In the genomic region with DNA sequence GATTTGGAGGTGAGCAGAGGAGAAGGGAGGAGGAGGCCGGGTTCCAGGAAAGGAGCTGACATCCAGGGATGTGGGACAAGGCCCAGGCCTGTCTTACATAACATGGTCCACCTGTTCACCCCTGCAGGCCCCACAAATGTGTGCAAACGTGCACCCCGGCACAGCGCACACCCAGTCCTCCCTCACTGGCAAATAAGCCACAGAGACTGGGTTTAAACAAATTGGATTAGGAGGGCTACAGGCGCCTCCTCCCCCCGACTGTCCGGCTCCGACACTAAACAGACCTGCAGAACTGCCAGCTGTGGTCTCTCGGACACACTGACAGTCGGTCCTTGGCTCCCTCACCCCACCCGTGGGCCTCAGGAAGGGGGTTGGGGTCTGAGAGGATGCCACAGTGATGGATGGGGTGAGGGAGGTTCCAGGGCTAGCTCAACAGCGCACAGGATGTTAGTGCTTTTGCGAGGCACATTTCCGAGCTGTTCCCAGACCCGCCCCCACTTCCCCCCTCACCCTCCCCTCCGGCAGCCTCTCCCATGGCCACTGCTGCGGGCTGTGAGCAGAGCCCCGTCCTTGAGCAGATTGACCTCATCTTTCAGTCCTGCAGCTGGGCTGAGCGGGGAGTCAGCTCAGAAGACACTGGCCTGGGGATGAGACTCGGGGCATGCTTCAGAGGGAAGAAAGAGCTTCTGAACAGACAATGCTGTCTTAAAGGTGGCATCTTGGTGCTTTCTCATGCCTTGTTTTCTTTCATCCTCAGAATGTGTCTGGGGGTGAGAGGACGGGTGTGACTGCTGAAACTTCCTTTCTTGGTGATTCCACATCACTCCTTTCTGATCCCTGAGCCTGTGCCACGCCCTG, we compare ENCODE assay signal across 8 cellular contexts. TPM values are rescaled to one million over a fixed set of nuclear protein-coding genes. Genes with fewer than 3 reads are reported as not detected.
A peak's percentile ranks its signal among the peaks of the same experiment; 100 is the strongest.
DNase-seq lines count a peak whose midpoint lies in the region; ATAC-seq and TF ChIP-seq lines count a peak whose summit lies in the region.

No MANE protein-coding gene starts in this region.

- TF ChIP-seq CTCF in astrocyte of the spinal cord (IDR thresholded peaks at IDR 0.05; ENCODE audit: low read depth, low read length): no peak
- TF ChIP-seq CTCF in smooth muscle cell (IDR thresholded peaks at IDR 0.05; ENCODE audit: borderline replicate concordance, insufficient read depth, poor library complexity, severe bottlenecking): no peak

- H3K36me3 ChIP-seq in smooth muscle cell (ENCODE audit: low read depth): no peaks in the 10 kb centered on the region

- ATAC-seq in HG03432 (IDR thresholded peaks at IDR 0.05; ENCODE audit: unreplicated experiment): peak; percentile 46
- no peak for ATAC-seq in GM18511 (IDR thresholded peaks at IDR 0.05; ENCODE audit: unreplicated experiment)

- 3% methylated on average over 22 of the region's 22 CpGs for WGBS in smooth muscle cell (ENCODE audit: low lambda C conversion rate)

- in situ Hi-C loops in astrocyte of the spinal cord (cut with HindIII; ENCODE audit: low sequenced_read_pairs): no loop called here

- H2AFZ ChIP-seq in smooth muscle cell (ENCODE audit: low read depth): no peak overlapping the region

- H3F3A ChIP-seq in smooth muscle cell (ENCODE audit: low read depth): peaks cover 67% of the 10 kb centered on the region

- H3K4me2 ChIP-seq in smooth muscle cell: peak overlapping the region; percentile 81

- peak; percentile 84 for DNase-seq in astrocyte of the spinal cord (ENCODE audit: low read depth, low spot score)
- peak; percentile 94 for DNase-seq in iris pigment epithelial cell (ENCODE audit: low read depth)
- peak; percentile 69 for DNase-seq in smooth muscle cell (lab: John Stamatoyannopoulos, UW; ENCODE audit: unreplicated experiment)
- DNase-seq in superior temporal gyrus (ENCODE audit: extremely low spot score): no peak
- no peak for DNase-seq in activated CD4-positive, alpha-beta T cell treated with anti-CD3 and anti-CD28 coated beads, Interleukin-2, amount 50 U/mL, for 1 hour
- no peak for DNase-seq in stimulated activated CD8-positive, alpha-beta memory T cell treated with anti-CD3 and anti-CD28 coated beads, Interleukin-4, amount 100 ng/mL, for 48 hours

- peak overlapping the region; percentile 35 for H3K9ac ChIP-seq in smooth muscle cell (ENCODE audit: low read depth)

- H3K4me3 ChIP-seq in astrocyte of the spinal cord (ENCODE audit: low read depth, low read length) (no peak overlapping the region), smooth muscle cell (no peak overlapping the region)

- peaks cover 21% of the 10 kb centered on the region for H3K4me1 ChIP-seq in smooth muscle cell (ENCODE audit: low read depth)

- H3K79me2 ChIP-seq in smooth muscle cell (ENCODE audit: low read depth): peaks cover 60% of the 10 kb centered on the region

- H3K27ac ChIP-seq in smooth muscle cell (ENCODE audit: low read depth): peak overlapping the region; percentile 95

- no peaks in the 10 kb centered on the region for H3K9me3 ChIP-seq in smooth muscle cell (replicated peaks; ENCODE audit: low read depth)

- H3K27me3 ChIP-seq in smooth muscle cell (ENCODE audit: low read depth): no peaks in the 10 kb centered on the region

- peaks cover 18% of the 10 kb centered on the region for H4K20me1 ChIP-seq in smooth muscle cell (ENCODE audit: low read depth)

RNA-seq across cellular contexts. Expression of a gene that starts 43.6 kb away (rescaled TPM):
- 12.0 and 24.8 TPM in 2 replicates for total RNA-seq in smooth muscle cell
- polyA plus RNA-seq in smooth muscle cell: 10.4 and 11.6 TPM in 2 replicates

Comparison
In these comparisons a context has a peak if more than half of its experiments do, and no peak if none do; other contexts are left out.
1. DNase-seq: peak in astrocyte of the spinal cord (single experiment), iris pigment epithelial cell (single experiment) and smooth muscle cell (single experiment); none in superior temporal gyrus (single experiment), activated CD4-positive, alpha-beta T cell treated with anti-CD3 and anti-CD28 coated beads, Interleukin-2, amount 50 U/mL, for 1 hour (single experiment) and stimulated activated CD8-positive, alpha-beta memory T cell treated with anti-CD3 and anti-CD28 coated beads, Interleukin-4, amount 100 ng/mL, for 48 hours (single experiment).